In the genomic region with DNA sequence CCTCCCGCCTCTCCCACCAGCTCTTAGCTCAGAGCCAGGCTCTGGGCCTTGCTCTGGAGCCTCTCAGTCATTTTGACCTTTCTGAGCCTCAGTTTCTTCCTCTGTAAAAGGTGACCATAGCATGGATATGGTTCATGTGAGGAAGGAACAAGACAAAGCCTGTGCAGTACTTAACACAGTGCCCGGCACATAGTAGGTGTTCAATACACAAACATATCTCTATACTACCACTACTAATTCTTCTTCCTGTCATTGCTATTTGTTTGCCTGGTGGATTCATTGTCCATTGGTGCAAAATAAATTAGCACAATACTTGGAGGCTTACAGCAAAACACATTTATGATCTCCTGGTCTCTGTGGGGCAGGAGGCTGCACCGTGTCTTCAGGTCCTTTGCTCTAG, we compare ENCODE assay signal across 2 cellular contexts.
A peak's percentile ranks its signal among the peaks of the same experiment; 100 is the strongest.
TF ChIP-seq lines count a peak whose summit lies in the region.

No MANE protein-coding gene starts in this region.

TF ChIP-seq in HEK293, 187 proteins besides CTCF, POLR2A, EP300 and RAD21:
- TF ChIP-seq ZNF544 (tag by site-specific recombination; IDR thresholded peaks at IDR 0.05) (no peak), SP7 (tag by site-specific recombination; IDR thresholded peaks at IDR 0.05) (no peak), ZNF404 (tag by site-specific recombination; IDR thresholded peaks at IDR 0.05) (no peak), ZNF501 (tag by site-specific recombination; IDR thresholded peaks at IDR 0.05) (no peak), ZNF239 (tag by site-specific recombination; IDR thresholded peaks at IDR 0.05) (no peak), YY2 (tag by site-specific recombination; IDR thresholded peaks at IDR 0.05) (no peak), SETDB1 (IDR thresholded peaks at IDR 0.05; ENCODE audit: insufficient read length, low read length) (peak; percentile 65), ZNF558 (tag by site-specific recombination; IDR thresholded peaks at IDR 0.05) (no peak)

TF ChIP-seq in HepG2, 621 proteins besides CTCF, POLR2A, EP300 and RAD21:
- TF ChIP-seq THAP11 (CRISPR knock-in tag; IDR thresholded peaks at IDR 0.05) (no peak), ZKSCAN1 (IDR thresholded peaks at IDR 0.05; ENCODE audit: low read length) (peak; percentile 77; the same call in 1 of the 2 replicates)
- TF ChIP-seq, protein P1, sequence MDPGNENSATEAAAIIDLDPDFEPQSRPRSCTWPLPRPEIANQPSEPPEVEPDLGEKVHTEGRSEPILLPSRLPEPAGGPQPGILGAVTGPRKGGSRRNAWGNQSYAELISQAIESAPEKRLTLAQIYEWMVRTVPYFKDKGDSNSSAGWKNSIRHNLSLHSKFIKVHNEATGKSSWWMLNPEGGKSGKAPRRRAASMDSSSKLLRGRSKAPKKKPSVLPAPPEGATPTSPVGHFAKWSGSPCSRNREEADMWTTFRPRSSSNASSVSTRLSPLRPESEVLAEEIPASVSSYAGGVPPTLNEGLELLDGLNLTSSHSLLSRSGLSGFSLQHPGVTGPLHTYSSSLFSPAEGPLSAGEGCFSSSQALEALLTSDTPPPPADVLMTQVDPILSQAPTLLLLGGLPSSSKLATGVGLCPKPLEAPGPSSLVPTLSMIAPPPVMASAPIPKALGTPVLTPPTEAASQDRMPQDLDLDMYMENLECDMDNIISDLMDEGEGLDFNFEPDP (CRISPR knock-in tag; conservative IDR thresholded peaks at IDR 0.05), result no peak
TF ChIP-seq in HepG2: peak in this region for 1.
